Comparison of ENCODE assay signal across 20 cellular contexts in the genomic region with DNA sequence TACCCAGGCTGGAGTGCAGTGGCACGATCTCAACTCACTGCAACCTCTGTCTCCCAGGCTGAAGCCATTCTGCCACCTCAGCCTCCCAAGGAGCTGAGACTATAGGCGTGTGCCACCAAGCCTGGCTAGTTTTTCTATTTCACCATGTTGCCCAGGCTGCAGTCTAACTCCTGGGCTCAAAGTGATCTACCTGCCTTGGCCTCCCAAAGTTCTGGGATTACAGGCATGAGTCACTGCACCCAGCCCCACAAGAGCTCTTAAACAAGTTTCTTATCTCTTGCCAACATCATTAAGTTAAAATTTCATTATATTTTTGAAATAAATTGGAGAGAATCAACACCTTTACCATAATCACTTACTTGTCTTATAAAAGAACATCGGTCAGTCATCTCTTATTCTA.
"Had no signal": no experiment of that assay in that cellular context is flagged by ENCODE, and none has a peak within 500 bp of the region (broad histone marks: within the 10 kb centered on the region; RNA-seq: fewer than 3 reads in every experiment).

No MANE protein-coding gene starts in this region.

- DNase-seq: dorsolateral prefrontal cortex; effector CD4-positive, alpha-beta T cell; esophagus squamous epithelium; hypothalamus; immature natural killer cell; islet precursor cell; mesenchymal stem cell; midbrain; naive thymus-derived CD4-positive, alpha-beta T cell; stimulated activated CD4-positive, alpha-beta T cell treated with anti-CD3 and anti-CD28 coated beads, Interleukin-2, amount 100 ng/mL, for 24 hours; stimulated activated CD4-positive, alpha-beta T cell treated with anti-CD3 and anti-CD28 coated beads, Interleukin-4, amount 100 ng/mL, for 24 hours; stimulated activated naive CD8-positive, alpha-beta T cell treated with anti-CD3 and anti-CD28 coated beads, Interleukin-15, Interleukin-2, amounts not matched to agents 100 U/mL and 50 U/mL, for 24 hours; substantia nigra; testis; tibial artery had no signal

- H3K27ac ChIP-seq: dorsolateral prefrontal cortex, esophagus squamous epithelium, neural progenitor cell, parathyroid adenoma, testis, tibial artery had no signal

- H3K9me3 ChIP-seq: esophagus squamous epithelium, testis, tibial artery had no signal

- H3K27me3 ChIP-seq: dorsolateral prefrontal cortex, esophagus squamous epithelium, neural progenitor cell, testis, tibial artery had no signal

- H2AFZ ChIP-seq: neural progenitor cell, parathyroid adenoma had no signal

- ATAC-seq: naive thymus-derived CD4-positive, alpha-beta T cell; sciatic nerve; stimulated activated memory B cell treated with anti-CD40 and anti-IgM and Interleukin-4, amounts not matched to agents 10 μg/mL and 1 μg/mL and 100 μg/mL, for 72 hours; stimulated activated naive CD8-positive, alpha-beta T cell treated with anti-CD3 and anti-CD28 coated beads, Interleukin-15, Interleukin-2, amounts not matched to agents 100 U/mL and 50 U/mL, for 24 hours had no signal

- H3K4me1 ChIP-seq: neural progenitor cell, parathyroid adenoma, testis had no signal

- H3K36me3 ChIP-seq: neural progenitor cell had no signal

- H3K4me3 ChIP-seq: dorsolateral prefrontal cortex, esophagus squamous epithelium, lung, neural progenitor cell, testis, tibial artery had no signal

- H3K4me2 ChIP-seq: neural progenitor cell had no signal

- H3K79me2 ChIP-seq: parathyroid adenoma had no signal
